Comparison of ENCODE assay signal across 8 cellular contexts in the genomic region with DNA sequence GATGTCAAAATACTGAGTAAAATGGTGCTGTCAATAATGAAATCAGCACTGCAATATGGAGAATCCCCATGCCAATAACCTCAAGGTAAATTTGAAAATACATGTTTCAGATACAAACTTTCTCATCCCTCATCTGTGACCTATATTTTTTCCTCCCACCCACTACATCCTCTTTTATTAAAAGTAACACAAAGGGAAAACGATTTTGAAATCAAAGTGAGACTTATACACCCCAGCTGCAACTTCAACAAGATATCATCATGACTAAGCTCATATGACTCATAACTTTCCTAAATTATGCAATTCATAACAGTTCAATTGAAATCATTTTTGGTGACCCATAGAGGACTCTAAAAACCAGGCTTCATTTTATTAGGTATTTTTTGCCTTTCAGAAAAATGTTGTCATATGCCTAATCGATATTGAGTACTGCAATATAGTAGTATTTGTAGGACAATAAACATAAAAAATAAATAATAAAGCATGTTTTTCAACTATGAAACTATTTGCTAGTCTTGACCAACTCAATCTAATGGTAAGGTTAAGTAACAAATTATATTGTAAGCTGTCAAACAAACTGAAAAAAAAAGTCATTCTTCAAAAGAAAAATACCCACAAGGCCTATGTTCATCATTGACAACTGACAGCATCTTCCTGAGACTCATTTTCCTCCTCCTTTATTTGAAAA. TPM values are rescaled to one million over a fixed set of nuclear protein-coding genes. Genes with fewer than 3 reads are reported as not detected.
A peak's percentile ranks its signal among the peaks of the same experiment; 100 is the strongest.
DNase-seq lines count a peak whose midpoint lies in the region; ATAC-seq, FAIRE-seq and TF ChIP-seq lines count a peak whose summit lies in the region.

No MANE protein-coding gene starts in this region.

- peaks cover 60% of the 10 kb centered on the region for H3K4me1 Mint-ChIP-seq in HFFc6 (ENCODE audit: low read depth)

- H3K4me3 ChIP-seq in A549, result peak overlapping the region; percentile 14; the same call in 1 of the 3 replicates
- H3K4me3 ChIP-seq in WI38 (ENCODE audit: low read depth, low read length), result peak overlapping the region; percentile 17
- H3K4me3 ChIP-seq in hepatocyte, result no peak overlapping the region
- no peak overlapping the region for H3K4me3 ChIP-seq in aorta (ENCODE audit: low read length in 2 of 2)

- CTCF ChIA-PET in A549 (lab: Yijun Ruan, JAX), result interaction anchor here (0.6 to 1.8 kb wide), 2 partner anchors 29 to 39 kb away, joined by 4 to 5 read pairs; no protein-coding TSS in a partner anchor

- TF ChIP-seq POLR2A in A549 (IDR thresholded peaks at IDR 0.05; ENCODE audit: low read length), result no peak

- H2AFZ ChIP-seq in hepatocyte, result no peak overlapping the region

- H3K9me3 ChIP-seq in A549 (no peaks in the 10 kb centered on the region), hepatocyte (ENCODE audit: low read depth) (no peaks in the 10 kb centered on the region), aorta (ENCODE audit: control insufficient read depth, low read length) (no peaks in the 10 kb centered on the region)

- intact Hi-C loops in aorta (cut with DNase I), result loop anchor here in 1 of 2 donors (10.0 kb wide), 2 partner anchors 58 to 142 kb away; no protein-coding TSS in a partner anchor

- H3K36me3 ChIP-seq in hepatocyte (replicated peaks; ENCODE audit: insufficient read depth, low read depth) (no peaks in the 10 kb centered on the region), aorta (ENCODE audit: control insufficient read depth in 1 of 2, insufficient read depth in 2 of 2, low read length in 1 of 2) (no peaks in the 10 kb centered on the region)

- H3K27me3 Mint-ChIP-seq in HFFc6 (ENCODE audit: insufficient read depth), result no peaks in the 10 kb centered on the region; the same call in 1 of the 2 replicates

- H3K4me1 ChIP-seq in A549 (peaks cover 60% of the 10 kb centered on the region), hepatocyte (ENCODE audit: insufficient read depth) (peaks cover 11% of the 10 kb centered on the region), aorta (ENCODE audit: control insufficient read depth in 1 of 2, insufficient read depth in 2 of 2, low read length in 2 of 2) (peaks cover 0 to 2% of the 10 kb centered on the region in 2 donors)

- H3K4me3 Mint-ChIP-seq in HFFc6, result peak overlapping the region; percentile 61

- peak overlapping the region; percentile 67 for H3K27ac Mint-ChIP-seq in HFFc6

- TF ChIP-seq RAD21 in A549 (conservative IDR thresholded peaks at IDR 0.05 in 1 of 2, IDR thresholded peaks at IDR 0.05 in 1 of 2), result peak in 1 of 2 experiments; percentile 5; a peak in 1 of 5 replicates

- H3K4me2 ChIP-seq in A549, result peak overlapping the region; percentile 87
- H3K4me2 ChIP-seq in hepatocyte, result peak overlapping the region; percentile 44

- peaks cover 3% of the 10 kb centered on the region; the same call in 1 of the 2 replicates for H3K36me3 Mint-ChIP-seq in HFFc6 (ENCODE audit: low read depth)

- peaks cover 47% of the 10 kb centered on the region for H4K20me1 ChIP-seq in hepatocyte (ENCODE audit: insufficient read depth, poor library complexity, severe bottlenecking)

- DNase-seq in A549 (ENCODE audit: low read depth in 1 of 2, low spot score in 1 of 2) (peak; percentile 66 to 78), HFFc6 (peak; percentile 44), hepatocyte (ENCODE audit: low spot score) (no peak), aorta (no peak), hippocampal formation (lab: John Stamatoyannopoulos, UW) (no peak), COLO829 (ENCODE audit: low spot score) (no peak), NCI-H146 treated with DMSO at 0.1 percent for 48 hours (lab: John Stamatoyannopoulos, UW; ENCODE audit: unreplicated experiment) (no peak)

- no peaks in the 10 kb centered on the region for H3K9me2 ChIP-seq in hepatocyte (replicated peaks; ENCODE audit: insufficient read depth)

- TF ChIP-seq CTCF in A549 (IDR thresholded peaks at IDR 0.05) (no peak), HFFc6 (IDR thresholded peaks at IDR 0.05) (no peak), WI38 (IDR thresholded peaks at IDR 0.05; ENCODE audit: low read depth, low read length) (no peak), hepatocyte (IDR thresholded peaks at IDR 0.05; ENCODE audit: poor library complexity) (no peak)

- peak overlapping the region; percentile 95 to 98 for H3K27ac ChIP-seq in A549
- H3K27ac ChIP-seq in hepatocyte, result peak overlapping the region; percentile 25
- no peak overlapping the region for H3K27ac ChIP-seq in aorta (ENCODE audit: low read depth in 1 of 2, low read length in 2 of 2)

- H3K9me3 Mint-ChIP-seq in HFFc6, result no peaks in the 10 kb centered on the region

- H3K27me3 ChIP-seq in hepatocyte, result no peaks in the 10 kb centered on the region
- no peaks in the 10 kb centered on the region for H3K27me3 ChIP-seq in aorta (ENCODE audit: control insufficient read depth in 1 of 2, insufficient read depth in 2 of 2, low read length in 1 of 2)

- TF ChIP-seq EP300 in A549 (IDR thresholded peaks at IDR 0.05), result peak in 1 of 2 experiments; percentile 40; a peak in 1 of 5 replicates

- 2% methylated on average over 2 of the region's 2 CpGs for whole genome bisulfite sequencing in A549 (ENCODE audit: missing lambda C conversion rate)
- WGBS in hepatocyte (ENCODE audit: low lambda C conversion rate, missing lambda C conversion rate), result 69% methylated on average over 2 of the region's 2 CpGs
- 34 to 39% methylated on average over 2 of the region's 2 CpGs for WGBS in aorta, 2 donors

- POLR2A ChIA-PET in A549 (lab: Yijun Ruan, JAX), result interaction anchor here (1.2 to 1.4 kb wide), 2 partner anchors 16 to 78 kb away, joined by 4 to 5 read pairs; a partner anchor contains a TSS

- peaks cover 84% of the 10 kb centered on the region for H3K79me2 ChIP-seq in hepatocyte

- ATAC-seq in A549 (no peak), aorta (ENCODE audit: low FRiP score) (peak; percentile 3)

- peak; percentile 7 for FAIRE-seq in A549 (lab: Jason Lieb, UNC)

TF ChIP-seq in A549, 52 proteins besides CTCF, POLR2A, EP300 and RAD21:
- TF ChIP-seq RARB (CRISPR knock-in tag; IDR thresholded peaks at IDR 0.05), result peak; percentile 56
- no peak for TF ChIP-seq CBX2 (IDR thresholded peaks at IDR 0.05; ENCODE audit: borderline replicate concordance, low read depth)
- TF ChIP-seq NFE2L2 (conservative IDR thresholded peaks at IDR 0.05; ENCODE audit: low read length), result peak; percentile 92
- TF ChIP-seq, protein P1, sequence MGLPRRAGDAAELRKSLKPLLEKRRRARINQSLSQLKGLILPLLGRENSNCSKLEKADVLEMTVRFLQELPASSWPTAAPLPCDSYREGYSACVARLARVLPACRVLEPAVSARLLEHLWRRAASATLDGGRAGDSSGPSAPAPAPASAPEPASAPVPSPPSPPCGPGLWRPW (IDR thresholded peaks at IDR 0.05), result peak; percentile 75
- peak; percentile 83 for TF ChIP-seq MAFK (IDR thresholded peaks at IDR 0.05; ENCODE audit: partially characterized antibody)
- TF ChIP-seq JUNB (IDR thresholded peaks at IDR 0.05), result peak; percentile 94
- TF ChIP-seq, protein P2, sequence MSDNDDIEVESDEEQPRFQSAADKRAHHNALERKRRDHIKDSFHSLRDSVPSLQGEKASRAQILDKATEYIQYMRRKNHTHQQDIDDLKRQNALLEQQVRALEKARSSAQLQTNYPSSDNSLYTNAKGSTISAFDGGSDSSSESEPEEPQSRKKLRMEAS (IDR thresholded peaks at IDR 0.05), result peak; percentile 36; the same call in 1 of the 2 replicates
- TF ChIP-seq PHF8 (IDR thresholded peaks at IDR 0.05; ENCODE audit: borderline replicate concordance, low read depth), result no peak
- peak in 1 of 2 experiments; percentile 66; a peak in 1 of 5 replicates for TF ChIP-seq JUN (IDR thresholded peaks at IDR 0.05)
- peak; percentile 54; the same call in 1 of the 2 replicates for TF ChIP-seq GATA3 (IDR thresholded peaks at IDR 0.05; ENCODE audit: borderline replicate concordance)
- 0 out of 3 replicates have a peak, but pooled peaks have one; percentile 18 for TF ChIP-seq SMC3 (IDR thresholded peaks at IDR 0.05)
- no peak for TF ChIP-seq ESRRA (IDR thresholded peaks at IDR 0.05; ENCODE audit: borderline replicate concordance, low read length)
- peak; percentile 97 to 99 for TF ChIP-seq CEBPB (IDR thresholded peaks at IDR 0.05)
- TF ChIP-seq FOSL2 (IDR thresholded peaks at IDR 0.05), result peak; percentile 98
- peak; percentile 99 for TF ChIP-seq FOSL2 (CRISPR knock-in tag; IDR thresholded peaks at IDR 0.05)

RNA-seq across cellular contexts. Expression of a gene that starts 3.0 kb away (rescaled TPM):
- polyA plus RNA-seq in A549 (2011; rRNA removed) (33.0 and 33.1 TPM in 2 replicates), A549 (2017; fragmentation: RNase III; extraction: RNeasy Plus Mini Kit Qiagen cat#74134 plus additional on column Dnase treatment) (36.0 to 39.1 TPM (median 38.1 TPM) in 3 replicates), hepatocyte (20.5 and 22.0 TPM in 2 replicates), aorta (10 to 100 TPM in 1 of 2 donors, 1 to 10 TPM in 1; 5.4 to 10.9 TPM)
- polyA plus RNA-seq in A549 (2012; cell fraction: cytosol; rRNA removed), result 11.7 and 11.8 TPM in 2 replicates
- polyA plus RNA-seq in A549 (2012; cell fraction: nucleus; rRNA removed), result 17.7 and 21.0 TPM in 2 replicates
- polyA minus RNA-seq in A549 (2011; rRNA and poly(A)+ RNA removed), result 29.7 and 30.1 TPM in 2 replicates
- 10 to 100 TPM; 16.0 to 20.0 (median 19.4) TPM for total RNA-seq in HFFc6 (2021; fragmentation: NEBNext Ultra II Directional; extraction: Animal tissue kit (Norgen Biotek cat#: 25700))
- total RNA-seq in hepatocyte (19.5 and 30.2 TPM in 2 replicates), aorta (10 to 100 TPM; 42.7 to 47.0 TPM)

Comparison
In these comparisons a context has a peak if more than half of its experiments do, and no peak if none do; other contexts are left out.
1. DNase-seq: peak in A549 (2 of 2) and HFFc6 (single experiment); none in hepatocyte (single experiment), aorta (0 of 2), hippocampal formation (0 of 2), COLO829 (single experiment) and NCI-H146 treated with DMSO at 0.1 percent for 48 hours (single experiment).
2. H3K27ac ChIP-seq: peak in A549 (2 of 2) and hepatocyte (single experiment); none in aorta (0 of 2).
3. H3K4me3 ChIP-seq: peak in A549 (single experiment) and WI38 (single experiment); none in hepatocyte (single experiment) and aorta (0 of 2).